In the genomic region with DNA sequence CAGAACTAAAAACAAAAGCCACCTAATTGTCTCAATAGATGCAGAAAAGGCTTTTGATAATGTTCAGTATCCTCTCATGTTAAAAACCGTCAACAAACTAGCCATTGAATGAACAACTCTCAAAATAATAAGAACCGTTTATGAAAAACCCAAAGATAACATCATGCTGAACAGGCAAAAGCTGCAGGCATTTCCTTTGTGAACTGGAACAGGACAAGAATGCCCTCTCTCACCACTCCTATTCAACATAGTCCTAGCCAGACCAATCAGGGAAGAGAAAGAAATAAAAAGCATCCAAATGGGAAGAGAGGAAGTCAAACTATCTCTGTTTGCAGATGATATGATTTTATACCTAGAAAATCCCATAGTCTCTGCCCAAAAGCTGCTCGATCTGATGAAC, we compare ENCODE assay signal across 30 cellular contexts.
"Had no signal": no experiment of that assay in that cellular context is flagged by ENCODE, and none has a peak within 500 bp of the region (broad histone marks: within the 10 kb centered on the region; RNA-seq: fewer than 3 reads in every experiment).

No MANE protein-coding gene starts in this region.

- DNase-seq: activated CD4-positive, alpha-beta memory T cell treated with anti-CD3 and anti-CD28 coated beads for 36 hours; activated CD4-positive, alpha-beta T cell treated with anti-CD3 and anti-CD28 coated beads for 36 hours; activated CD4-positive, alpha-beta T cell treated with anti-CD3 and anti-CD28 coated beads, Interleukin-2, amount 10 ng/mL, durations not matched to agents 24 days and 14 days; activated CD4-positive, CD25-positive, alpha-beta regulatory T cell; activated CD4-positive, CD25-positive, alpha-beta regulatory T cell treated with anti-CD3 and anti-CD28 coated beads, Interleukin-2, amount 50 U/mL, for 72 hours; activated CD8-positive, alpha-beta memory T cell treated with anti-CD3 and anti-CD28 coated beads, Interleukin-2, amount 10 ng/mL, durations not matched to agents 7 days and 5 days; activated CD8-positive, alpha-beta memory T cell treated with anti-CD3 and anti-CD28 coated beads, Interleukin-2, amount 50 U/mL, for 4 hours; activated CD8-positive, alpha-beta T cell treated with anti-CD3 and anti-CD28 coated beads, Interleukin-2, amount 10 ng/mL, durations not matched to agents 7 days and 5 days; activated effector memory CD4-positive, alpha-beta T cell treated with anti-CD3 and anti-CD28 coated beads, Interleukin-2, amount 50 U/mL, for 16 hours; activated naive CD4-positive, alpha-beta T cell treated with anti-CD3 and anti-CD28 coated beads for 36 hours; activated naive CD8-positive, alpha-beta T cell treated with anti-CD3 and anti-CD28 coated beads for 36 hours; activated naive CD8-positive, alpha-beta T cell treated with anti-CD3 and anti-CD28 coated beads, Interleukin-2, amount 50 U/mL, for 24 hours; activated T-cell treated with anti-CD3 and anti-CD28 coated beads, Interleukin-2, amount 50 U/mL, for 1 hour; activated T-cell treated with anti-CD3 and anti-CD28 coated beads, Interleukin-2, amount 50 U/mL, for 48 hours; adrenal gland; amygdala; aorta; body of pancreas; caudate nucleus; cortex of kidney; dorsolateral prefrontal cortex; effector memory CD4-positive, alpha-beta T cell; endodermal cell; erythroblast; foreskin keratinocyte; heart right ventricle; T-helper 2 cell had no signal

- H3K9me3 ChIP-seq: adrenal gland, body of pancreas, esophagus muscularis mucosa, gastroesophageal sphincter, heart right ventricle had no signal

- FAIRE-seq: colon had no signal

- H3K27me3 ChIP-seq: adrenal gland, body of pancreas, esophagus muscularis mucosa, foreskin keratinocyte, gastroesophageal sphincter, heart right ventricle had no signal

- H3K36me3 ChIP-seq: adrenal gland, esophagus muscularis mucosa, gastroesophageal sphincter, heart right ventricle had no signal

- ATAC-seq: activated CD4-positive, alpha-beta T cell treated with anti-CD3 and anti-CD28 coated beads for 36 hours; activated CD8-positive, alpha-beta memory T cell treated with anti-CD3 and anti-CD28 coated beads, Interleukin-2, amount 10 ng/mL, durations not matched to agents 7 days and 5 days; activated CD8-positive, alpha-beta T cell treated with anti-CD3 and anti-CD28 coated beads, Interleukin-2, amount 10 ng/mL, durations not matched to agents 7 days and 5 days; activated naive CD8-positive, alpha-beta T cell treated with anti-CD3 and anti-CD28 coated beads, Interleukin-2, amount 50 U/mL, for 24 hours; body of pancreas; foreskin keratinocyte; gastroesophageal sphincter; heart right ventricle had no signal

- H3K4me1 ChIP-seq: body of pancreas, foreskin keratinocyte, gastroesophageal sphincter had no signal

- H3K27ac ChIP-seq: adrenal gland, body of pancreas, dorsolateral prefrontal cortex, esophagus muscularis mucosa, foreskin keratinocyte, gastroesophageal sphincter, heart right ventricle had no signal

- H3K4me3 ChIP-seq: adrenal gland, body of pancreas, dorsolateral prefrontal cortex, esophagus muscularis mucosa, gastroesophageal sphincter, heart right ventricle had no signal
